In the genomic region with DNA sequence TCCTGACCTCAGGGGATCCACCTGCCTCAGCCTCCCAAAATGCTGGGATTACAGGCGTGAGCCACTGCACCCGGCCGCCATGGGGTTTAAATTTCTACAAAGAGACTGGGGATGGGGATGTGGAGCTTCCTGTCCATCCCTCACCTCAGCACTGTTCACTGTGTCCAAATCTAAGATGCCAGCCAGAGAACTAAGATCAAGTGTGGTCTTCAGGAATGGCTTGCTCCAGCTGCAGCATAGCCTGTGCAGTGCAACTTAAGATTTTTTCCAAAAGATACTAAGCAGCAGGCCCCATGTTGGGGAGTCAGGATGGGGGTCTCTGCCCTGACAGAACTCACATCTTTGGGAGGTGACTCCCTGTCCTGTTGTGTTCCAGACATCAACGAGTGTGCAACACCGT, we compare ENCODE assay signal across 16 cellular contexts.
"Had no signal": no experiment of that assay in that cellular context is flagged by ENCODE, and none has a peak within 500 bp of the region (broad histone marks: within the 10 kb centered on the region; RNA-seq: fewer than 3 reads in every experiment).

No MANE protein-coding gene starts in this region.

- H3K4me3 Mint-ChIP-seq: T-helper 2 cell treated with Interferon-gamma antibody and Interleukin-4, amounts not matched to agents 5 μg/mL and 100 μg/mL, for 36 hours had no signal

- H3K9me3 Mint-ChIP-seq: T-helper 2 cell treated with Interferon-gamma antibody and Interleukin-4, amounts not matched to agents 5 μg/mL and 100 μg/mL, for 36 hours had no signal

- H3K27ac Mint-ChIP-seq: T-helper 2 cell treated with Interferon-gamma antibody and Interleukin-4, amounts not matched to agents 5 μg/mL and 100 μg/mL, for 36 hours had no signal

- ATAC-seq: heart left ventricle; left lobe of liver; mucosa of descending colon; stimulated activated naive CD8-positive, alpha-beta T cell treated with anti-CD3 and anti-CD28 coated beads, Interleukin-15, Interleukin-2, amounts not matched to agents 100 U/mL and 50 U/mL, for 24 hours; upper lobe of right lung had no signal

- H3K9me3 ChIP-seq: colonic mucosa, heart left ventricle, mucosa of descending colon, ovary, testis, upper lobe of right lung had no signal

- H3K27me3 ChIP-seq: cardiac muscle cell, colonic mucosa, heart left ventricle, ovary, testis, upper lobe of right lung had no signal

- DNase-seq: activated CD4-positive, alpha-beta T cell treated with anti-CD3 and anti-CD28 coated beads for 1 hour; colonic mucosa; effector CD8-positive, alpha-beta T cell; heart left ventricle; islet precursor cell; mammary epithelial cell; mucosa of descending colon; ovary; stimulated activated CD4-positive, alpha-beta T cell treated with anti-CD3 and anti-CD28 coated beads, Interleukin-12 subunit alpha, Interleukin-12 subunit beta, amount 100 ng/mL, for 4 hours; stimulated activated CD4-positive, alpha-beta T cell treated with anti-CD3 and anti-CD28 coated beads, Interleukin-2, amount 100 ng/mL, for 48 hours; stimulated activated naive CD8-positive, alpha-beta T cell treated with anti-CD3 and anti-CD28 coated beads, Interleukin-15, Interleukin-2, amounts not matched to agents 100 U/mL and 50 U/mL, for 24 hours; testis; upper lobe of right lung had no signal

- H3K4me1 ChIP-seq: colonic mucosa, testis had no signal

- H3K36me3 ChIP-seq: cardiac muscle cell, ovary had no signal

- H3K4me3 ChIP-seq: cardiac muscle cell, colonic mucosa, heart left ventricle, mucosa of descending colon, ovary, testis, upper lobe of right lung had no signal

- H3K27ac ChIP-seq: cardiac muscle cell, colonic mucosa, heart left ventricle, ovary, testis, upper lobe of right lung had no signal
